10 cellular contexts compared by ENCODE assay signal in the genomic region with DNA sequence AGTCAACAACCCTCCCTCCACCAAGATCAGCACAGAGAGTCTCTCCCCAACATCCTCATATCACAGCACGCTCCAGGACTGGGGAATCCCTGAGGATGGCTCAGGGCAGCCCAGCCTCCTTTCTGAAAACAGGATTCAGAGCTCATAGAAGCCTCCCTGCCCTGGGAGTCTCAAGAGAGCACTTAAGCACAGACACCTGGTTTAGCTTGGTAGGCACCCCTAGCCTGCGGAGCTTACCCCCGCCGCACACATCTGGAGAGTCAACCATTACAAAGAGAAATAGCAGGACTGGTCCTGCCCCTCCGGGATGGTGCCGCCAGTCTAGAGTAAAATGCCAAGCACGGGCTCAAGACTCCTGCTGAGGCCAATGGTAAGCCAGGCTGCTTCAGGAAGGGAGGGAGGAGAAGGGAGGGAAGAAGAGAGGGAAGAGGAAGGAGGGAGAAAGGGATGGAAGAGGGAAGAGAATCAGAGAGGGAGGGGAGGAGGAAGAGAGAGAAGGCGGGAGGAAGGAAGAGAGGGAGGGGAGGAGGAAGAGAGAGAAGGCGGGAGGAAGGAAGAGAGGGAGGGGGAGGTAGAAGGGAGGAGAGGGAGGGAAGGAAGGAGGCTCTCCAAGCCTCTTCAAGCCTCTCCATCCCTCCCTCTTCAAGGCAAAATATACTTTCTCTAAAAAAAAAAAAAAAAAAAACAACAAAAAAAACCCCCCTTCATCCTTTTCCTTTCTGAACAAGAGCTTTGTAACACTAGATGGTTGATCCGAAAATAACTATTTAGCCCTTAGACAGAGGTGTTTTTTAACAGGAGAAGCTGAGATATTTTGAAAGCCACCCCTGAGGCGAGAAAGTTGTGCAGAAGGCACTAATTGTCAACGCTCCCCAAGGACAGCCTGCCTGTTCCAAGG.
DNase-seq lines count a peak whose midpoint lies in the region; ATAC-seq, FAIRE-seq and TF ChIP-seq lines count a peak whose summit lies in the region.
"Had no signal": no experiment of that assay in that cellular context is flagged by ENCODE, and none has a peak within 500 bp of the region (broad histone marks: within the 10 kb centered on the region; RNA-seq: fewer than 3 reads in every experiment).

No MANE protein-coding gene starts in this region.

- no peak for TF ChIP-seq CTCF in brain microvascular endothelial cell (IDR thresholded peaks at IDR 0.05; ENCODE audit: low read depth, low read length, missing control alignments)
- no peak for TF ChIP-seq CTCF in keratinocyte (optimal IDR thresholded peaks at IDR 0.05 in 1 of 3, IDR thresholded peaks at IDR 0.05 in 1 of 3, conservative IDR thresholded peaks at IDR 0.05 in 1 of 3; ENCODE audit: extremely low read depth in 1 of 3, insufficient read depth in 2 of 3, low read length in 3 of 3)
- no peak for TF ChIP-seq CTCF in tibial artery (IDR thresholded peaks at IDR 0.05)

- peak overlapping the region; percentile 56 for H3K4me2 ChIP-seq in keratinocyte (ENCODE audit: control insufficient read depth, extremely low read depth, insufficient read depth, low read depth, low read length)

- H3K36me3 ChIP-seq in brain microvascular endothelial cell (replicated peaks) = no peaks in the 10 kb centered on the region
- no peaks in the 10 kb centered on the region for H3K36me3 ChIP-seq in keratinocyte (ENCODE audit: control insufficient read depth in 2 of 2, extremely low read depth in 1 of 2, insufficient read depth in 2 of 2, low read length in 2 of 2)
- H3K36me3 ChIP-seq in tibial artery = no peaks in the 10 kb centered on the region
- H3K36me3 ChIP-seq: upper lobe of left lung had no signal

- no peaks in the 10 kb centered on the region for H3K79me2 ChIP-seq in keratinocyte (ENCODE audit: control insufficient read depth, insufficient read depth, low read length)

- dilution Hi-C loops in keratinocyte (cut with MboI; ENCODE audit: extremely low pct_ligation_motif_present, low sequenced_read_pairs) = no loop called here

- H3K4me3 ChIP-seq in brain microvascular endothelial cell (ENCODE audit: low read depth, low read length) (peak overlapping the region; percentile 10), keratinocyte (ENCODE audit: control insufficient read depth in 2 of 3, extremely low read depth in 1 of 3, insufficient read depth in 2 of 3, low read depth in 1 of 3, low read length in 3 of 3) (peak overlapping the region in 1 of 3 experiments; percentile 35), tibial artery (peak overlapping the region in 1 of 2 donors; percentile 25)

- no peak overlapping the region for H3K27ac ChIP-seq in brain microvascular endothelial cell
- no peak overlapping the region for H3K27ac ChIP-seq in keratinocyte (ENCODE audit: control insufficient read depth, insufficient read depth, low read length)
- peak overlapping the region; percentile 17 to 38 for H3K27ac ChIP-seq in tibial artery
- H3K27ac ChIP-seq: upper lobe of left lung had no signal

- H3K9me1 ChIP-seq in keratinocyte (ENCODE audit: control insufficient read depth, extremely low read depth, insufficient read depth, low read length) = no peaks in the 10 kb centered on the region

- FAIRE-seq in keratinocyte (lab: Jason Lieb, UNC) = peak; percentile 17

- in situ Hi-C loops in brain microvascular endothelial cell (cut with HindIII; ENCODE audit: low pct_ligation_motif_present, low sequenced_read_pairs) = no loop called here

- H3K4me1 ChIP-seq in keratinocyte (ENCODE audit: control insufficient read depth, extremely low read depth, insufficient read depth, low read length) (peaks cover 39% of the 10 kb centered on the region), tibial artery (peaks cover 0 to 42% (median 16%) of the 10 kb centered on the region in 4 donors)

- no peaks in the 10 kb centered on the region for H4K20me1 ChIP-seq in keratinocyte (ENCODE audit: control insufficient read depth, extremely low read depth, insufficient read depth, low read length)

- peaks cover 18% of the 10 kb centered on the region for H3K27me3 ChIP-seq in brain microvascular endothelial cell (replicated peaks)
- H3K27me3 ChIP-seq in keratinocyte (ENCODE audit: control insufficient read depth, extremely low read depth, insufficient read depth, low read length) = peaks cover 2% of the 10 kb centered on the region
- no peaks in the 10 kb centered on the region for H3K27me3 ChIP-seq in tibial artery
- H3K27me3 ChIP-seq: upper lobe of left lung had no signal

- H3K9me3 ChIP-seq in keratinocyte (ENCODE audit: control insufficient read depth, low read depth, low read length) (no peaks in the 10 kb centered on the region), tibial artery (no peaks in the 10 kb centered on the region)
- H3K9me3 ChIP-seq: upper lobe of left lung had no signal

- intact Hi-C loops in tibial artery (cut with DNase I; ENCODE audit: low total_unique reads) = no loop called here

- H3K9ac ChIP-seq in keratinocyte (ENCODE audit: control insufficient read depth, extremely low read depth, insufficient read depth, low read length) = peak overlapping the region; percentile 43

- ATAC-seq in HG03095 (IDR thresholded peaks at IDR 0.05; ENCODE audit: unreplicated experiment) (no peak), GM21381 (IDR thresholded peaks at IDR 0.05; ENCODE audit: unreplicated experiment) (no peak), GM19455 (IDR thresholded peaks at IDR 0.05; ENCODE audit: unreplicated experiment) (no peak)
- ATAC-seq: activated naive CD4-positive, alpha-beta T cell treated with anti-CD3 and anti-CD28 coated beads, Interleukin-2, amount 50 U/mL, for 72 hours had no signal

- DNase-seq in NCI-H82 (lab: John Stamatoyannopoulos, UW) (peak; percentile 48), NCI-H82 treated with DMSO at 0.1 percent for 48 hours (lab: John Stamatoyannopoulos, UW; ENCODE audit: unreplicated experiment) (no peak), brain microvascular endothelial cell (no peak), keratinocyte (ENCODE audit: low read depth, low spot score) (no peak), tibial artery (no peak)

- no peak overlapping the region for H2AFZ ChIP-seq in keratinocyte (ENCODE audit: control insufficient read depth, low read length)

Comparison
In these comparisons a context has a peak if more than half of its experiments do, and no peak if none do; other contexts are left out.
1. H3K27ac ChIP-seq: peak in tibial artery (2 of 2); none in brain microvascular endothelial cell (single experiment) and keratinocyte (single experiment).